Comparison of ENCODE assay signal across 8 cellular contexts in genomic region chr12:116406529-116406928, GRCh38.
DNase-seq lines count a peak whose midpoint lies in the region; TF ChIP-seq lines count a peak whose summit lies in the region.

No MANE protein-coding gene starts in this region.

- no peak overlapping the region for H3K4ac ChIP-seq in trophoblast cell (ENCODE audit: low read depth, low read length)

- H3K79me2 ChIP-seq in trophoblast cell (ENCODE audit: control insufficient read depth, insufficient read depth, low read length, poor library complexity): peaks cover 3% of the 10 kb centered on the region
- H3K79me2 ChIP-seq in MM.1S (ENCODE audit: low read length): no peaks in the 10 kb centered on the region

- DNase-seq in ELF-1 (ENCODE audit: low read depth, low spot score): peak; percentile 98
- peak; percentile 22 for DNase-seq in NCI-H526 treated with DMSO at 0.1 percent for 48 hours (lab: John Stamatoyannopoulos, UW)
- DNase-seq in fibroblast of peridontal ligament (ENCODE audit: extremely low read depth): peak; percentile 85
- DNase-seq in trophoblast cell: peak; percentile 97
- DNase-seq in germinal center (ENCODE audit: low spot score): no peak
- DNase-seq in activated CD8-positive, alpha-beta memory T cell treated with anti-CD3 and anti-CD28 coated beads, Interleukin-2, amount 50 U/mL, for 4 hours: no peak
- no peak for DNase-seq in NCI-H1092 treated with DMSO at 0.1 percent for 48 hours (lab: John Stamatoyannopoulos, UW)
- no peak for DNase-seq in MM.1S

- no CpG with 5 or more reads among the region's 3 CpGs for WGBS in trophoblast cell (ENCODE audit: extremely low coverage, insufficient coverage, insufficient read length)

- H3K4me1 ChIP-seq in trophoblast cell (ENCODE audit: control insufficient read depth in 1 of 2, insufficient read depth in 2 of 2, low read length in 2 of 2): peaks cover 16 to 19% of the 10 kb centered on the region in 2 experiments
- H3K4me1 ChIP-seq in MM.1S (ENCODE audit: low read length): no peaks in the 10 kb centered on the region

- no peak overlapping the region for H4K12ac ChIP-seq in trophoblast cell (ENCODE audit: low read depth, low read length)

- no peaks in the 10 kb centered on the region for H4K20me1 ChIP-seq in MM.1S (ENCODE audit: insufficient read depth, low read length)

- H2BK120ac ChIP-seq in trophoblast cell (ENCODE audit: insufficient read depth, low read length, poor library complexity): no peak overlapping the region

- H3K14ac ChIP-seq in trophoblast cell (ENCODE audit: low read length): no peak overlapping the region

- no peak overlapping the region for H2BK5ac ChIP-seq in trophoblast cell (ENCODE audit: low read depth, low read length, poor library complexity)

- H3K4me3 ChIP-seq in trophoblast cell (ENCODE audit: low read depth, low read length) (no peak overlapping the region), MM.1S (ENCODE audit: low read length) (no peak overlapping the region)

- H3K9me3 ChIP-seq in trophoblast cell (ENCODE audit: insufficient read depth, low read depth, low read length) (no peaks in the 10 kb centered on the region), MM.1S (replicated peaks; ENCODE audit: insufficient read depth, low read length) (no peaks in the 10 kb centered on the region)

- H3K4me2 ChIP-seq in trophoblast cell (ENCODE audit: low read length): no peak overlapping the region
- H3K4me2 ChIP-seq in MM.1S (ENCODE audit: low read depth, low read length): no peak overlapping the region

- no peak overlapping the region for H2BK12ac ChIP-seq in trophoblast cell (ENCODE audit: low read length)

- H2AK5ac ChIP-seq in trophoblast cell (ENCODE audit: low read length): no peak overlapping the region

- TF ChIP-seq CTCF in MM.1S (IDR thresholded peaks at IDR 0.05; ENCODE audit: low read length): no peak

- H3K27ac ChIP-seq in trophoblast cell (ENCODE audit: low read depth, low read length) (no peak overlapping the region), MM.1S (ENCODE audit: low read length) (no peak overlapping the region)

- no peaks in the 10 kb centered on the region for H3K27me3 ChIP-seq in trophoblast cell (ENCODE audit: insufficient read depth, low read length)
- no peaks in the 10 kb centered on the region for H3K27me3 ChIP-seq in MM.1S (replicated peaks; ENCODE audit: insufficient read depth, low read length)

- no peak overlapping the region for H4K8ac ChIP-seq in trophoblast cell (ENCODE audit: low read depth, low read length)

- H3K9me2 ChIP-seq in MM.1S (replicated peaks; ENCODE audit: insufficient read depth, low read length): no peaks in the 10 kb centered on the region

- H3K9ac ChIP-seq in trophoblast cell (ENCODE audit: low read length): no peak overlapping the region
- H3K9ac ChIP-seq in MM.1S (ENCODE audit: low read length): no peak overlapping the region

- no peaks in the 10 kb centered on the region for H3F3A ChIP-seq in MM.1S (ENCODE audit: insufficient read depth, low read length)

- no peak overlapping the region for H3K18ac ChIP-seq in trophoblast cell (ENCODE audit: low read length)

- peaks cover 16% of the 10 kb centered on the region for H3K79me1 ChIP-seq in trophoblast cell (ENCODE audit: low read length)

- H3K36me3 ChIP-seq in trophoblast cell (ENCODE audit: control insufficient read depth in 1 of 2, insufficient read depth in 2 of 2, low read length in 2 of 2) (no peaks in the 10 kb centered on the region), MM.1S (replicated peaks; ENCODE audit: insufficient read depth, low read length) (no peaks in the 10 kb centered on the region)

- no peak overlapping the region for H3K23ac ChIP-seq in trophoblast cell (ENCODE audit: low read length)

- no peak overlapping the region for H4K91ac ChIP-seq in trophoblast cell (ENCODE audit: low read depth, low read length)

- H2AFZ ChIP-seq in trophoblast cell (ENCODE audit: insufficient read depth, low read length, poor library complexity): peak overlapping the region; percentile 35
- H2AFZ ChIP-seq in MM.1S (ENCODE audit: low read length): no peak overlapping the region

Comparison
In these comparisons a context has a peak if more than half of its experiments do, and no peak if none do; other contexts are left out.
1. DNase-seq: peak in ELF-1 (single experiment), NCI-H526 treated with DMSO at 0.1 percent for 48 hours (single experiment), fibroblast of peridontal ligament (single experiment) and trophoblast cell (2 of 2); none in germinal center (single experiment), activated CD8-positive, alpha-beta memory T cell treated with anti-CD3 and anti-CD28 coated beads, Interleukin-2, amount 50 U/mL, for 4 hours (single experiment), NCI-H1092 treated with DMSO at 0.1 percent for 48 hours (single experiment) and MM.1S (single experiment).